ENCODE assay signal across 9 cellular contexts in genomic region chr21:43574741-43575465, GRCh38.
DNase-seq lines count a peak whose midpoint lies in the region; ATAC-seq lines count a peak whose summit lies in the region.
"Had no signal": no experiment of that assay in that cellular context is flagged by ENCODE, and none has a peak within 500 bp of the region (broad histone marks: within the 10 kb centered on the region; RNA-seq: fewer than 3 reads in every experiment).

No MANE protein-coding gene starts in this region.

- H3K4me1 ChIP-seq in BLaER1 treated with 17β-estradiol and CSF1 and Interleukin-3, amounts not matched to agents 10 nM and 100 nM = peaks cover 22 to 39% (median 32%) of the 10 kb centered on the region in 10 experiments
- H3K4me1 ChIP-seq in rectal smooth muscle tissue (ENCODE audit: control insufficient read depth, insufficient read depth, low read length) = peaks cover 4% of the 10 kb centered on the region

- H3K36me3 ChIP-seq in BLaER1 treated with 17β-estradiol and CSF1 and Interleukin-3, amounts not matched to agents 10 nM and 100 nM = no peaks in the 10 kb centered on the region
- no peaks in the 10 kb centered on the region for H3K36me3 ChIP-seq in rectal smooth muscle tissue (ENCODE audit: control insufficient read depth, insufficient read depth, low read length)

- peak overlapping the region in 7 of 11 experiments; percentile 8 to 55 (median 27); a peak in 14 of 22 replicates for H3K9ac ChIP-seq in BLaER1 treated with 17β-estradiol and CSF1 and Interleukin-3, amounts not matched to agents 10 nM and 100 nM
- H3K9ac ChIP-seq in rectal smooth muscle tissue (ENCODE audit: low read length) = no peak overlapping the region

- no peak for ATAC-seq in left colon

- H3K27ac Mint-ChIP-seq in activated CD4-positive, alpha-beta T cell treated with anti-CD3 and anti-CD28 coated beads, Interleukin-2, amount 10 ng/mL, durations not matched to agents 24 days and 14 days = no peak overlapping the region

- no peaks in the 10 kb centered on the region for H4K20me1 ChIP-seq in BLaER1 treated with 17β-estradiol and CSF1 and Interleukin-3, amounts not matched to agents 10 nM and 100 nM

- no peaks in the 10 kb centered on the region for H3K27me3 ChIP-seq in BLaER1 treated with 17β-estradiol and CSF1 and Interleukin-3, amounts not matched to agents 10 nM and 100 nM
- no peaks in the 10 kb centered on the region for H3K27me3 ChIP-seq in rectal smooth muscle tissue (ENCODE audit: control insufficient read depth, insufficient read depth, low read length)

- H3K4me3 Mint-ChIP-seq in activated CD4-positive, alpha-beta T cell treated with anti-CD3 and anti-CD28 coated beads, Interleukin-2, amount 10 ng/mL, durations not matched to agents 24 days and 14 days = no peak overlapping the region

- H3K4me1 Mint-ChIP-seq in activated CD4-positive, alpha-beta T cell treated with anti-CD3 and anti-CD28 coated beads, Interleukin-2, amount 10 ng/mL, durations not matched to agents 24 days and 14 days = no peaks in the 10 kb centered on the region

- DNase-seq in anterior cingulate cortex (lab: John Stamatoyannopoulos, UW) (peak in 30 of 58 donors; percentile 3 to 54 (median 26)), left colon (peak; percentile 24 to 64), epidermal melanocyte (ENCODE audit: insufficient read length, low spot score) (no peak)
- DNase-seq in stimulated activated CD4-positive, alpha-beta T cell treated with anti-CD3 and anti-CD28 coated beads, Interleukin-2, amount 100 ng/mL, for 24 hours = no peak
- no peak for DNase-seq in activated CD4-positive, alpha-beta T cell treated with anti-CD3 and anti-CD28 coated beads, Interleukin-2, amount 10 ng/mL, durations not matched to agents 24 days and 14 days
- DNase-seq in activated CD4-positive, alpha-beta T cell treated with anti-CD3 and anti-CD28 coated beads for 48 hours = no peak
- DNase-seq: activated T-cell treated with anti-CD3 and anti-CD28 coated beads for 4 hours had no signal

- H3K27me3 Mint-ChIP-seq in activated CD4-positive, alpha-beta T cell treated with anti-CD3 and anti-CD28 coated beads, Interleukin-2, amount 10 ng/mL, durations not matched to agents 24 days and 14 days = peaks cover 6% of the 10 kb centered on the region

- intact Hi-C loops in left colon (cut with DNase I, micrococcal nuclease) = no loop called here
- intact Hi-C loops in activated CD4-positive, alpha-beta T cell treated with anti-CD3 and anti-CD28 coated beads, Interleukin-2, amount 10 ng/mL, durations not matched to agents 24 days and 14 days (cut with micrococcal nuclease) = no loop called here

- H3K36me3 Mint-ChIP-seq in activated CD4-positive, alpha-beta T cell treated with anti-CD3 and anti-CD28 coated beads, Interleukin-2, amount 10 ng/mL, durations not matched to agents 24 days and 14 days (ENCODE audit: low read depth) = no peaks in the 10 kb centered on the region

- H3K9me3 Mint-ChIP-seq in activated CD4-positive, alpha-beta T cell treated with anti-CD3 and anti-CD28 coated beads, Interleukin-2, amount 10 ng/mL, durations not matched to agents 24 days and 14 days = no peaks in the 10 kb centered on the region

- peak overlapping the region; percentile 1 to 65 (median 47); a peak in 19 of 22 replicates for H3K27ac ChIP-seq in BLaER1 treated with 17β-estradiol and CSF1 and Interleukin-3, amounts not matched to agents 10 nM and 100 nM
- peak overlapping the region; percentile 93 for H3K27ac ChIP-seq in rectal smooth muscle tissue (ENCODE audit: low read depth, low read length)

- H3K4me3 ChIP-seq in BLaER1 treated with 17β-estradiol and CSF1 and Interleukin-3, amounts not matched to agents 10 nM and 100 nM = no peak overlapping the region
- H3K4me3 ChIP-seq in rectal smooth muscle tissue (ENCODE audit: low read length) = no peak overlapping the region

- no peaks in the 10 kb centered on the region for H3K9me3 ChIP-seq in BLaER1 treated with 17β-estradiol and CSF1 and Interleukin-3, amounts not matched to agents 10 nM and 100 nM (replicated peaks in 1 of 11)

- peak overlapping the region; percentile 38 to 76 (median 66) for H3K4me2 ChIP-seq in BLaER1 treated with 17β-estradiol and CSF1 and Interleukin-3, amounts not matched to agents 10 nM and 100 nM

Comparison
In these comparisons a context has a peak if more than half of its experiments do, and no peak if none do; other contexts are left out.
1. DNase-seq: peak in anterior cingulate cortex (30 of 58) and left colon (2 of 2); none in stimulated activated CD4-positive, alpha-beta T cell treated with anti-CD3 and anti-CD28 coated beads, Interleukin-2, amount 100 ng/mL, for 24 hours (0 of 2), epidermal melanocyte (single experiment), activated CD4-positive, alpha-beta T cell treated with anti-CD3 and anti-CD28 coated beads, Interleukin-2, amount 10 ng/mL, durations not matched to agents 24 days and 14 days (single experiment) and activated CD4-positive, alpha-beta T cell treated with anti-CD3 and anti-CD28 coated beads for 48 hours (single experiment).